In the genomic region with DNA sequence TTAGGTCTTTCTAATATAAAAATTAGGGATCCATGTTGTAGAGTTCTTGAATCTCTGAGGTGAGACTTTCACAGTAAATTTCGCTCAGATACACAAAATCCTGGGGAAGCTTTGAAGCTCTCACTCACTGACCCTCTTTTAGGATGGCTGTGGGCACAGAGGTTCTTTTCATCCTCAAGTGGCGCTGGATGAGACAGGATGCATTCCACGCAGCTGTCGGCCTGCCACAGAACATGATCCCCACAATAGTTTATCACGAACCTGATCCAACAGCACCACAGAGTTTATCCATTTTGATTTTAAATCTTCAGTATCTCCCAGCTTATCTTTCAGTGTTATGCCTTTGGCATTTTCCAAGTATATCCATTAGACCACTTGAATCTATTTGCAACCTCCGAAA, we compare ENCODE assay signal across 21 cellular contexts.
"Had no signal": no experiment of that assay in that cellular context is flagged by ENCODE, and none has a peak within 500 bp of the region (broad histone marks: within the 10 kb centered on the region; RNA-seq: fewer than 3 reads in every experiment).

No MANE protein-coding gene starts in this region.

- H3K4me3 ChIP-seq: coronary artery, gastroesophageal sphincter, heart right ventricle, left lung, lower lobe of right lung, mucosa of descending colon had no signal

- H3K9me3 ChIP-seq: gastroesophageal sphincter, heart right ventricle, left lung, lower lobe of right lung, mucosa of descending colon had no signal

- ATAC-seq: effector memory CD8-positive, alpha-beta T cell; esophagus mucosa; foreskin keratinocyte; gastroesophageal sphincter; heart right ventricle; left cardiac atrium; left lung; left ventricle myocardium superior; lower lobe of right lung; mucosa of descending colon; naive thymus-derived CD4-positive, alpha-beta T cell had no signal

- H3K4me1 ChIP-seq: left lung, lower lobe of right lung had no signal

- H3K36me3 ChIP-seq: gastroesophageal sphincter, heart right ventricle, left lung, lower lobe of right lung had no signal

- H3K27me3 ChIP-seq: foreskin keratinocyte, gastroesophageal sphincter, heart right ventricle, left lung had no signal

- DNase-seq: dermis blood vessel endothelial cell; effector CD8-positive, alpha-beta T cell; effector memory CD8-positive, alpha-beta T cell; endodermal cell; erythroblast; foreskin keratinocyte; glutamatergic neuron; head of caudate nucleus; heart right ventricle; hippocampal formation; left cardiac atrium; left lung; left ventricle myocardium superior; lower lobe of right lung; mesenchymal stem cell; mucosa of descending colon; naive thymus-derived CD4-positive, alpha-beta T cell had no signal

- H3K27ac ChIP-seq: coronary artery, epithelial cell of prostate, foreskin keratinocyte, gastroesophageal sphincter, left lung, lower lobe of right lung had no signal
